In genomic region chr5:135135530-135136201, GRCh38 we compare ENCODE assay signal across 10 cellular contexts.
DNase-seq lines count a peak whose midpoint lies in the region; ATAC-seq, FAIRE-seq and TF ChIP-seq lines count a peak whose summit lies in the region.
"Had no signal": no experiment of that assay in that cellular context is flagged by ENCODE, and none has a peak within 500 bp of the region (broad histone marks: within the 10 kb centered on the region; RNA-seq: fewer than 3 reads in every experiment).

No MANE protein-coding gene starts in this region.

- intact Hi-C loops in transverse colon (cut with DNase I; ENCODE audit: low total_unique reads) = no loop called here

- TF ChIP-seq CTCF in fibroblast of the aortic adventitia (IDR thresholded peaks at IDR 0.05; ENCODE audit: insufficient read depth, low read length) = no peak
- TF ChIP-seq CTCF in transverse colon (IDR thresholded peaks at IDR 0.05) = no peak
- TF ChIP-seq CTCF in omental fat pad (IDR thresholded peaks at IDR 0.05) = no peak

- H3K9me3 ChIP-seq in transverse colon = no peaks in the 10 kb centered on the region

- no peak for TF ChIP-seq POLR2A in transverse colon (IDR thresholded peaks at IDR 0.05)

- in situ Hi-C loops in transverse colon (cut with MboI; ENCODE audit: low pct_ligation_motif_present in 1 of 4, low pct_unique_long_range_greater_than_20kb in 1 of 4, low sequenced_read_pairs in 3 of 4) = no loop called here

- H3K4me1 ChIP-seq in transverse colon = peaks cover 12 to 63% (median 35%) of the 10 kb centered on the region in 4 donors

- FAIRE-seq in RCC 7860 (lab: Jason Lieb, UNC) = no peak

- peak; percentile 27 for TF ChIP-seq EP300 in transverse colon (IDR thresholded peaks at IDR 0.05; ENCODE audit: low read depth)

- WGBS in transverse colon (ENCODE audit: low coverage in 1 of 2), 2 donors = 41% methylated on average over 11 of the region's 12 CpGs; no CpG with 5 or more reads in 1 of the 2 donors

- H3K27ac ChIP-seq in transverse colon = peak overlapping the region in 2 of 4 donors; percentile 45 to 76

- H3K36me3 ChIP-seq in transverse colon = no peaks in the 10 kb centered on the region

- H3K27me3 ChIP-seq in transverse colon = no peaks in the 10 kb centered on the region

- H3K4me3 ChIP-seq in fibroblast of the aortic adventitia (ENCODE audit: low read depth, low read length) (no peak overlapping the region), transverse colon (no peak overlapping the region)

- no peak for ATAC-seq in omental fat pad (ENCODE audit: low FRiP score)

- peak; percentile 14 for DNase-seq in NCI-H1694 treated with DMSO at 0.1 percent for 48 hours (lab: John Stamatoyannopoulos, UW)
- no peak for DNase-seq in NCI-H1694 (lab: John Stamatoyannopoulos, UW)
- DNase-seq in RCC 7860 (ENCODE audit: low spot score) = peak; percentile 62
- peak; percentile 96 for DNase-seq in fibroblast of the aortic adventitia (ENCODE audit: low read depth)
- peak; percentile 89 for DNase-seq in transverse colon
- DNase-seq in omental fat pad (ENCODE audit: low spot score) = no peak
- no peak for DNase-seq in foreskin melanocyte
- no peak for DNase-seq in T-helper 9 cell
- DNase-seq: activated T-cell treated with anti-CD3 and anti-CD28 coated beads, Interleukin-2, amount 50 U/mL, for 1 hour; NK-92 treated with Interleukin-12 subunit alpha and Interleukin-12 subunit beta, amount 100 ng/mL, for 24 hours had no signal

Comparison
In these comparisons a context has a peak if more than half of its experiments do, and no peak if none do; other contexts are left out.
1. DNase-seq: peak in NCI-H1694 treated with DMSO at 0.1 percent for 48 hours (single experiment), RCC 7860 (single experiment), fibroblast of the aortic adventitia (single experiment) and transverse colon (single experiment); none in NCI-H1694 (single experiment), omental fat pad (single experiment), foreskin melanocyte (single experiment) and T-helper 9 cell (single experiment).